ENCODE assay signal across 8 cellular contexts in the genomic region with DNA sequence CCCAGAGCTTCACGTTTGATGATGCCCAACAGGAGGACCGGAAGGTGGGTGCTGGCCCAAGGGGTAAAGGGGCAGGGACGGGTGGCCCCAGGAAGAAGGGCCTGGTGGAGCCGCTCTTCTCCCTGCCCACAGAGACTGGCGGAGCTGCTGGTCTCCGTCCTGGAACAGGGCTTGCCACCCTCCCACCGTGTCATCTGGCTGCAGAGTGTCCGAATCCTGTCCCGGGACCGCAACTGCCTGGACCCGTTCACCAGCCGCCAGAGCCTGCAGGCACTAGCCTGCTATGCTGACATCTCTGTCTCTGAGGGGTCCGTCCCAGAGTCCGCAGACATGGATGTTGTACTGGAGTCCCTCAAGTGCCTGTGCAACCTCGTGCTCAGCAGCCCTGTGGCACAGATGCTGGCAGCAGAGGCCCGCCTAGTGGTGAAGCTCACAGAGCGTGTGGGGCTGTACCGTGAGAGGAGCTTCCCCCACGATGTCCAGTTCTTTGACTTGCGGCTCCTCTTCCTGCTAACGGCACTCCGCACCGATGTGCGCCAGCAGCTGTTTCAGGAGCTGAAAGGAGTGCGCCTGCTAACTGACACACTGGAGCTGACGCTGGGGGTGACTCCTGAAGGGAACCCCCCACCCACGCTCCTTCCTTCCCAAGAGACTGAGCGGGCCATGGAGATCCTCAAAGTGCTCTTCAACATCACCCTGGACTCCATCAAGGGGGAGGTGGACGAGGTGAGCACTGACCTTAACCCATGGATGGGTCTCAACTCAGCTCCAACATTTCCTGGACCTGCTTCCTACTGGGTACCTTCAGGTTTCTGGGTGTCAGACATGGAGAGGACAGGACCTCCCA. TPM values are rescaled to one million over a fixed set of nuclear protein-coding genes. Genes with fewer than 3 reads are reported as not detected.
DNase-seq lines count a peak whose midpoint lies in the region; ATAC-seq and TF ChIP-seq lines count a peak whose summit lies in the region.

No MANE protein-coding gene starts in this region.

- intact Hi-C loops in activated T-helper 1 cell treated with anti-CD3 and anti-CD28 coated beads, Interleukin-12 subunit alpha, Interleukin-12 subunit beta, Interleukin-2, Interleukin-4 antibody, amounts not matched to agents 30 ng/mL and 10 ng/mL and 1 ng/mL, durations not matched to agents 14 hours and 24 hours and 36 hours (cut with micrococcal nuclease): loop anchor here (2.0 to 5.0 kb wide), 3 partner anchors 99 to 598 kb away; a partner anchor contains a TSS
- intact Hi-C loops in stomach (cut with DNase I; ENCODE audit: low total_unique reads): no loop called here

- no peak for TF ChIP-seq EP300 in stomach (IDR thresholded peaks at IDR 0.05)

- no peak for TF ChIP-seq POLR2A in stomach (IDR thresholded peaks at IDR 0.05)

- ATAC-seq in GM21825 (IDR thresholded peaks at IDR 0.05; ENCODE audit: unreplicated experiment): no peak

- peak overlapping the region; percentile 96 to 100 (median 99) for H3K27ac ChIP-seq in stomach

- no peak for DNase-seq in T-helper 2 cell treated with Interferon-gamma antibody and Interleukin-4, amounts not matched to agents 5 μg/mL and 100 μg/mL, for 36 hours (ENCODE audit: low spot score)
- DNase-seq in T-helper 2 cell (no peak), stomach (peak; percentile 24), G401 (ENCODE audit: low spot score) (no peak), NCI-H2081 (lab: John Stamatoyannopoulos, UW) (no peak)
- DNase-seq in activated T-helper 1 cell treated with anti-CD3 and anti-CD28 coated beads, Interleukin-12 subunit alpha, Interleukin-12 subunit beta, Interleukin-2, Interleukin-4 antibody, amounts not matched to agents 30 ng/mL and 10 ng/mL and 1 ng/mL, durations not matched to agents 14 hours and 24 hours and 36 hours (ENCODE audit: low spot score): no peak

- peaks cover 47 to 64% (median 62%) of the 10 kb centered on the region in 4 donors for H3K36me3 ChIP-seq in stomach

- no peaks in the 10 kb centered on the region for H3K27me3 Mint-ChIP-seq in T-helper 2 cell treated with Interferon-gamma antibody and Interleukin-4, amounts not matched to agents 5 μg/mL and 100 μg/mL, for 36 hours (ENCODE audit: low read depth)
- H3K27me3 Mint-ChIP-seq in activated T-helper 1 cell treated with anti-CD3 and anti-CD28 coated beads, Interleukin-12 subunit alpha, Interleukin-12 subunit beta, Interleukin-2, Interleukin-4 antibody, amounts not matched to agents 30 ng/mL and 10 ng/mL and 1 ng/mL, durations not matched to agents 14 hours and 24 hours and 36 hours (ENCODE audit: insufficient read depth): no peaks in the 10 kb centered on the region

- H3K4me1 ChIP-seq in stomach: peaks cover 31 to 55% (median 46%) of the 10 kb centered on the region in 4 donors

- peak overlapping the region; percentile 64 for H3K4me3 ChIP-seq in iPS-18c (ENCODE audit: insufficient read depth, low read depth, low read length)
- peak overlapping the region; percentile 82 to 100 (median 92) for H3K4me3 ChIP-seq in stomach

- H3K4me3 Mint-ChIP-seq in T-helper 2 cell treated with Interferon-gamma antibody and Interleukin-4, amounts not matched to agents 5 μg/mL and 100 μg/mL, for 36 hours: peak overlapping the region; percentile 93
- H3K4me3 Mint-ChIP-seq in activated T-helper 1 cell treated with anti-CD3 and anti-CD28 coated beads, Interleukin-12 subunit alpha, Interleukin-12 subunit beta, Interleukin-2, Interleukin-4 antibody, amounts not matched to agents 30 ng/mL and 10 ng/mL and 1 ng/mL, durations not matched to agents 14 hours and 24 hours and 36 hours: peak overlapping the region; percentile 89

- H3K27me3 ChIP-seq in stomach: no peaks in the 10 kb centered on the region

- 47 to 57% (median 49%) methylated on average over 20 to 29 of the region's 29 CpGs for WGBS in stomach, 5 donors

- no peaks in the 10 kb centered on the region for H3K9me3 Mint-ChIP-seq in T-helper 2 cell treated with Interferon-gamma antibody and Interleukin-4, amounts not matched to agents 5 μg/mL and 100 μg/mL, for 36 hours
- H3K9me3 Mint-ChIP-seq in activated T-helper 1 cell treated with anti-CD3 and anti-CD28 coated beads, Interleukin-12 subunit alpha, Interleukin-12 subunit beta, Interleukin-2, Interleukin-4 antibody, amounts not matched to agents 30 ng/mL and 10 ng/mL and 1 ng/mL, durations not matched to agents 14 hours and 24 hours and 36 hours: no peaks in the 10 kb centered on the region

- no peaks in the 10 kb centered on the region for H3K9me3 ChIP-seq in iPS-18c (ENCODE audit: control insufficient read depth, insufficient read depth, low read length)
- no peaks in the 10 kb centered on the region for H3K9me3 ChIP-seq in stomach

- in situ Hi-C loops in G401 (cut with HindIII; ENCODE audit: low sequenced_read_pairs): no loop called here

- H3K4me1 Mint-ChIP-seq in T-helper 2 cell treated with Interferon-gamma antibody and Interleukin-4, amounts not matched to agents 5 μg/mL and 100 μg/mL, for 36 hours (ENCODE audit: low read depth): peaks cover 16% of the 10 kb centered on the region
- peaks cover 33% of the 10 kb centered on the region for H3K4me1 Mint-ChIP-seq in activated T-helper 1 cell treated with anti-CD3 and anti-CD28 coated beads, Interleukin-12 subunit alpha, Interleukin-12 subunit beta, Interleukin-2, Interleukin-4 antibody, amounts not matched to agents 30 ng/mL and 10 ng/mL and 1 ng/mL, durations not matched to agents 14 hours and 24 hours and 36 hours (ENCODE audit: low read depth)

- H3K36me3 Mint-ChIP-seq in T-helper 2 cell treated with Interferon-gamma antibody and Interleukin-4, amounts not matched to agents 5 μg/mL and 100 μg/mL, for 36 hours (ENCODE audit: low read depth): peaks cover 41% of the 10 kb centered on the region
- peaks cover 34% of the 10 kb centered on the region for H3K36me3 Mint-ChIP-seq in activated T-helper 1 cell treated with anti-CD3 and anti-CD28 coated beads, Interleukin-12 subunit alpha, Interleukin-12 subunit beta, Interleukin-2, Interleukin-4 antibody, amounts not matched to agents 30 ng/mL and 10 ng/mL and 1 ng/mL, durations not matched to agents 14 hours and 24 hours and 36 hours (ENCODE audit: low read depth)

- peak overlapping the region; percentile 99 for H3K27ac Mint-ChIP-seq in T-helper 2 cell treated with Interferon-gamma antibody and Interleukin-4, amounts not matched to agents 5 μg/mL and 100 μg/mL, for 36 hours
- peak overlapping the region; percentile 95 for H3K27ac Mint-ChIP-seq in activated T-helper 1 cell treated with anti-CD3 and anti-CD28 coated beads, Interleukin-12 subunit alpha, Interleukin-12 subunit beta, Interleukin-2, Interleukin-4 antibody, amounts not matched to agents 30 ng/mL and 10 ng/mL and 1 ng/mL, durations not matched to agents 14 hours and 24 hours and 36 hours

- no peak for TF ChIP-seq CTCF in stomach (IDR thresholded peaks at IDR 0.05)

RNA-seq across cellular contexts. Expression of a gene that starts 2.0 kb away (rescaled TPM):
- 132 and 149 TPM in 2 replicates for total RNA-seq in activated T-helper 1 cell treated with anti-CD3 and anti-CD28 coated beads, Interleukin-12 subunit alpha, Interleukin-12 subunit beta, Interleukin-2, Interleukin-4 antibody, amounts not matched to agents 30 ng/mL and 10 ng/mL and 1 ng/mL, durations not matched to agents 14 hours and 24 hours and 36 hours
- 100 to 1,000 TPM in 2 of 5 donors, 10 to 100 TPM in 3; 45.2 to 262 (median 72.3) TPM for total RNA-seq in stomach
- 10 to 100 TPM; 39.2 to 60.8 (median 53.5) TPM for polyA plus RNA-seq in stomach
- total RNA-seq in G401 (2014; rRNA removed; shearing (Covaris generic)): 98.9 and 101 TPM in 2 replicates

RNA-seq across cellular contexts. Expression of a gene that starts 2.3 kb away (rescaled TPM):
- 42.0 and 48.7 TPM in 2 replicates for total RNA-seq in activated T-helper 1 cell treated with anti-CD3 and anti-CD28 coated beads, Interleukin-12 subunit alpha, Interleukin-12 subunit beta, Interleukin-2, Interleukin-4 antibody, amounts not matched to agents 30 ng/mL and 10 ng/mL and 1 ng/mL, durations not matched to agents 14 hours and 24 hours and 36 hours
- 10 to 100 TPM in 4 of 5 donors, 1 to 10 TPM in 1; 7.0 to 36.5 (median 25.0) TPM for total RNA-seq in stomach
- polyA plus RNA-seq in stomach: 10 to 100 TPM; 21.8 to 38.3 (median 28.1) TPM
- 18.3 and 29.3 TPM in 2 replicates for total RNA-seq in G401 (2014; rRNA removed; shearing (Covaris generic))

RNA-seq across cellular contexts. Expression of a gene that starts 16.6 kb away (rescaled TPM):
- total RNA-seq in activated T-helper 1 cell treated with anti-CD3 and anti-CD28 coated beads, Interleukin-12 subunit alpha, Interleukin-12 subunit beta, Interleukin-2, Interleukin-4 antibody, amounts not matched to agents 30 ng/mL and 10 ng/mL and 1 ng/mL, durations not matched to agents 14 hours and 24 hours and 36 hours: not detected in 2 replicates
- total RNA-seq in stomach: not detected
- polyA plus RNA-seq in stomach: not detected
- total RNA-seq in G401 (2014; rRNA removed; shearing (Covaris generic)): not detected in 2 replicates

RNA-seq across cellular contexts. Expression of a gene that starts 26.6 kb away (rescaled TPM):
- 11.6 and 14.8 TPM in 2 replicates for total RNA-seq in activated T-helper 1 cell treated with anti-CD3 and anti-CD28 coated beads, Interleukin-12 subunit alpha, Interleukin-12 subunit beta, Interleukin-2, Interleukin-4 antibody, amounts not matched to agents 30 ng/mL and 10 ng/mL and 1 ng/mL, durations not matched to agents 14 hours and 24 hours and 36 hours
- total RNA-seq in stomach: 10 to 100 TPM in 2 of 5 donors, 1 to 10 TPM in 3; 5.4 to 63.7 (median 7.3) TPM
- 10 to 100 TPM; 10.8 to 19.2 (median 13.8) TPM for polyA plus RNA-seq in stomach
- total RNA-seq in G401 (2014; rRNA removed; shearing (Covaris generic)): 19.3 and 22.5 TPM in 2 replicates

RNA-seq across cellular contexts. Expression of a gene that starts 27.3 kb away (rescaled TPM):
- total RNA-seq in activated T-helper 1 cell treated with anti-CD3 and anti-CD28 coated beads, Interleukin-12 subunit alpha, Interleukin-12 subunit beta, Interleukin-2, Interleukin-4 antibody, amounts not matched to agents 30 ng/mL and 10 ng/mL and 1 ng/mL, durations not matched to agents 14 hours and 24 hours and 36 hours: 261 and 266 TPM in 2 replicates
- total RNA-seq in stomach: 100 to 1,000 TPM in 2 of 5 donors, 10 to 100 TPM in 3; 36.2 to 132 (median 64.9) TPM
- 100 to 1,000 TPM; 116 to 126 (median 123) TPM for polyA plus RNA-seq in stomach
- total RNA-seq in G401 (2014; rRNA removed; shearing (Covaris generic)): 175 and 208 TPM in 2 replicates
